ENCODE assay signal across 8 cellular contexts in genomic region chrX:68828740-68829593, GRCh38. TPM values are rescaled to one million over a fixed set of nuclear protein-coding genes. Genes with fewer than 3 reads are reported as not detected.
DNase-seq lines count a peak whose midpoint lies in the region; ATAC-seq and TF ChIP-seq lines count a peak whose summit lies in the region.

TSS of gene EFNB1 (plus strand) at chrX:68829021. CDS start at chrX:68829777, 756 bp downstream.

- no peaks in the 10 kb centered on the region for H3K9me3 Mint-ChIP-seq in Calu3 (ENCODE audit: low read depth, unreplicated experiment)

- BruUV-seq in Calu3 (replicated peaks; lab: Mats Ljungman, UMichigan) = TSS peak; percentile 36

- H3K4me2 ChIP-seq in OCI-LY3 (ENCODE audit: low read length) = peak within 1 kb of the TSS; percentile 84

- CTCF ChIA-PET in Calu3 (lab: Charles Lee) = interaction anchor here (0.7 to 2.8 kb wide), 19 partner anchors 40 to 561 kb away, joined by 3 to 45 read pairs (median 6); partner anchors contain the start of gene PJA1

- peaks cover 22% of the 10 kb centered on the region for H3K27me3 Mint-ChIP-seq in Calu3 (ENCODE audit: unreplicated experiment)

- no peaks in the 10 kb centered on the region for H4K20me1 ChIP-seq in OCI-LY3 (ENCODE audit: insufficient read depth, low read length)

- H3K9ac ChIP-seq in OCI-LY3 (ENCODE audit: low read length) = peak within 1 kb of the TSS; percentile 80

- H3K36me3 Mint-ChIP-seq in Calu3 (ENCODE audit: insufficient read depth, unreplicated experiment) = peaks cover 35% of the 10 kb centered on the region

- no peak within 1 kb of the TSS for H3K27ac ChIP-seq in OCI-LY3 (ENCODE audit: low read length)

- H3K4me1 Mint-ChIP-seq in Calu3 (ENCODE audit: low read depth, unreplicated experiment) = peaks cover 38% of the 10 kb centered on the region

- peak within 1 kb of the TSS; percentile 64 for H2AFZ ChIP-seq in OCI-LY3 (ENCODE audit: low read depth, low read length)

- ATAC-seq in GM21390 (IDR thresholded peaks at IDR 0.05; ENCODE audit: unreplicated experiment) (peak; percentile 94), mucosa of descending colon (peak; percentile 86)

- H3K4me3 ChIP-seq in OCI-LY3 (ENCODE audit: low read length) = peak within 1 kb of the TSS; percentile 94
- H3K4me3 ChIP-seq in epithelial cell of esophagus (ENCODE audit: low read length) = peak within 1 kb of the TSS; percentile 78
- H3K4me3 ChIP-seq in mucosa of descending colon = peak within 1 kb of the TSS; percentile 63

- intact Hi-C loops in Calu3 (cut with micrococcal nuclease; ENCODE audit: unreplicated experiment) (loop anchor here (1.0 to 10.0 kb wide), 5 partner anchors 66 to 393 kb away; no protein-coding TSS in a partner anchor), mucosa of descending colon (cut with DNase I, micrococcal nuclease) (loop anchor here (5.0 to 10.0 kb wide), 3 partner anchors 233 to 456 kb away; no protein-coding TSS in a partner anchor)

- H3K4me1 ChIP-seq in OCI-LY3 (ENCODE audit: low read length) (peaks cover 39% of the 10 kb centered on the region), mucosa of descending colon (ENCODE audit: low read depth) (peaks cover 8% of the 10 kb centered on the region)

- peak within 1 kb of the TSS; percentile 85 for H3K27ac Mint-ChIP-seq in Calu3 (ENCODE audit: unreplicated experiment)

- no peak for TF ChIP-seq CTCF in Calu3 (IDR thresholded peaks at IDR 0.05; ENCODE audit: unreplicated experiment)
- TF ChIP-seq CTCF in OCI-LY3 (IDR thresholded peaks at IDR 0.05; ENCODE audit: low read depth, low read length) = no peak
- no peak for TF ChIP-seq CTCF in epithelial cell of esophagus (IDR thresholded peaks at IDR 0.05; ENCODE audit: insufficient read depth, low read depth, low read length, missing control alignments)
- TF ChIP-seq CTCF in mucosa of descending colon (IDR thresholded peaks at IDR 0.05) = no peak

- H3K9me3 ChIP-seq in OCI-LY3 (ENCODE audit: insufficient read depth, low read length) (no peaks in the 10 kb centered on the region), mucosa of descending colon (no peaks in the 10 kb centered on the region)

- no peaks in the 10 kb centered on the region for H3K36me3 ChIP-seq in OCI-LY3 (replicated peaks; ENCODE audit: low read depth, low read length)
- H3K36me3 ChIP-seq in mucosa of descending colon (ENCODE audit: low read depth) = no peaks in the 10 kb centered on the region

- DNase-seq in Calu3 = peak; percentile 91
- DNase-seq in HUDEP-2 (lab: John Stamatoyannopoulos, UW; ENCODE audit: unreplicated experiment in 76 of 76) = peak; percentile 1 to 89 (median 73)
- DNase-seq in activated T-cell treated with anti-CD3 and anti-CD28 coated beads for 4 hours = peak; percentile 73
- peak; percentile 95 for DNase-seq in epithelial cell of esophagus (ENCODE audit: low read depth)
- DNase-seq in mucosa of descending colon = peak; percentile 91 to 93 (median 93)
- DNase-seq in stimulated activated CD8-positive, alpha-beta memory T cell treated with anti-CD3 and anti-CD28 coated beads, Interleukin-4, amount 100 ng/mL, for 1 hour (ENCODE audit: low read depth in 2 of 2, low spot score in 1 of 2) = peak; percentile 29 to 68

- H3K27me3 ChIP-seq in OCI-LY3 (ENCODE audit: low read depth, low read length) = no peaks in the 10 kb centered on the region

- peak within 1 kb of the TSS; percentile 87 for H3K4me3 Mint-ChIP-seq in Calu3 (ENCODE audit: low read depth, unreplicated experiment)

- peaks cover 49% of the 10 kb centered on the region for H3K79me2 ChIP-seq in OCI-LY3 (ENCODE audit: low read length)

RNA-seq across cellular contexts. Expression of gene EFNB1, which starts in this region (rescaled TPM):
- total RNA-seq in Calu3 (2022) (12.6 and 20.7 TPM in 2 replicates), mucosa of descending colon (10 to 100 TPM; 41.7 to 81.5 (median 66.3) TPM)
